Comparison of ENCODE assay signal across 9 cellular contexts in genomic region chr7:47483604-47484273, GRCh38.
DNase-seq lines count a peak whose midpoint lies in the region; ATAC-seq and TF ChIP-seq lines count a peak whose summit lies in the region.
"Had no signal": no experiment of that assay in that cellular context is flagged by ENCODE, and none has a peak within 500 bp of the region (broad histone marks: within the 10 kb centered on the region; RNA-seq: fewer than 3 reads in every experiment).

No MANE protein-coding gene starts in this region.

- H3K4me2 ChIP-seq in IMR-90 (ENCODE audit: low read depth, low read length), result no peak overlapping the region

- H2BK5ac ChIP-seq in IMR-90 (ENCODE audit: low read depth, low read length, poor library complexity, severe bottlenecking), result no peak overlapping the region

- DNase-seq in AG04450 (ENCODE audit: low read depth, low spot score) (no peak), IMR-90 (peak; percentile 38), ascending aorta (ENCODE audit: low spot score in 2 of 2) (no peak), lower lobe of right lung (no peak), NCI-H345 treated with DMSO at 0.1 percent for 48 hours (lab: John Stamatoyannopoulos, UW; ENCODE audit: unreplicated experiment) (no peak), GOT3 (lab: John Stamatoyannopoulos, UW) (no peak)
- DNase-seq in activated CD4-positive, alpha-beta memory T cell treated with anti-CD3 and anti-CD28 coated beads for 36 hours, result no peak
- DNase-seq: activated CD8-positive, alpha-beta T cell treated with anti-CD3 and anti-CD28 coated beads, Interleukin-2, amount 10 ng/mL, durations not matched to agents 7 days and 5 days had no signal

- 83% methylated on average over 3 of the region's 16 CpGs; no CpG with 5 or more reads in 1 of the 2 experiments for WGBS in IMR-90 (ENCODE audit: extremely low coverage in 2 of 2, insufficient read length in 1 of 2), 2 experiments

- H2AFZ ChIP-seq in IMR-90 (replicated peaks; ENCODE audit: low read length, poor library complexity), result no peak overlapping the region

- peak overlapping the region; percentile 87 for H4K91ac ChIP-seq in IMR-90 (ENCODE audit: insufficient read depth, low read depth, low read length)

- H3K14ac ChIP-seq in IMR-90 (replicated peaks; ENCODE audit: low read depth, low read length), result peak overlapping the region; percentile 29

- H3K4me3 ChIP-seq in AG04450 (ENCODE audit: low read depth, low read length) (no peak overlapping the region), IMR-90 (ENCODE audit: insufficient read depth, low read depth, low read length) (no peak overlapping the region), ascending aorta (no peak overlapping the region), lower lobe of right lung (no peak overlapping the region)

- H3K23ac ChIP-seq in IMR-90 (ENCODE audit: low read depth, low read length), result peak overlapping the region; percentile 28; the same call in 1 of the 2 replicates

- in situ Hi-C loops in IMR-90 (cut with MboI; ENCODE audit: low sequenced_read_pairs), result no loop called here

- H4K5ac ChIP-seq in IMR-90 (ENCODE audit: low read depth, low read length), result peak overlapping the region; percentile 6; the same call in 1 of the 2 replicates

- no peak overlapping the region for H2AK9ac ChIP-seq in IMR-90 (replicated peaks; ENCODE audit: low read depth, low read length, poor library complexity)

- no TSS peak for BruUV-seq in IMR-90 (replicated peaks; lab: Mats Ljungman, UMichigan)

- intact Hi-C loops in IMR-90 (cut with micrococcal nuclease) (loop anchor here (1.0 to 2.0 kb wide), 2 partner anchors 17 to 54 kb away; no protein-coding TSS in a partner anchor), ascending aorta (cut with DNase I) (loop anchor here (2.0 to 5.0 kb wide), 3 partner anchors 23 to 334 kb away; partner anchors contain the start of gene TNS3), lower lobe of right lung (cut with DNase I) (no loop called here)
- intact Hi-C loops in activated CD4-positive, alpha-beta memory T cell treated with anti-CD3 and anti-CD28 coated beads for 36 hours (cut with micrococcal nuclease), result no loop called here

- POLR2A ChIA-PET in AG04450 (lab: Yijun Ruan, JAX), result interaction anchor here (0.7 to 3.1 kb wide), 6 partner anchors 9 to 330 kb away, joined by 3 to 39 read pairs (median 6); no protein-coding TSS in a partner anchor
- POLR2A ChIA-PET in IMR-90 (lab: Charles Lee; ENCODE audit: unreplicated experiment), result no interaction called here
- POLR2A ChIA-PET in activated CD4-positive, alpha-beta memory T cell treated with anti-CD3 and anti-CD28 coated beads for 36 hours (lab: Charles Lee), result no interaction called here

- no peaks in the 10 kb centered on the region for H3K36me3 Mint-ChIP-seq in activated CD4-positive, alpha-beta memory T cell treated with anti-CD3 and anti-CD28 coated beads for 36 hours

- H3K9me3 ChIP-seq in AG04450 (ENCODE audit: control insufficient read depth, insufficient read depth, low read length), result no peaks in the 10 kb centered on the region
- no peaks in the 10 kb centered on the region for H3K9me3 ChIP-seq in IMR-90 (ENCODE audit: control insufficient read depth, insufficient read depth, low read length)
- H3K9me3 ChIP-seq in ascending aorta, result no peaks in the 10 kb centered on the region
- H3K9me3 ChIP-seq in lower lobe of right lung, result no peaks in the 10 kb centered on the region

- no peak overlapping the region for H3K27ac Mint-ChIP-seq in activated CD4-positive, alpha-beta memory T cell treated with anti-CD3 and anti-CD28 coated beads for 36 hours
- H3K27ac Mint-ChIP-seq: activated CD8-positive, alpha-beta T cell treated with anti-CD3 and anti-CD28 coated beads, Interleukin-2, amount 10 ng/mL, durations not matched to agents 7 days and 5 days had no signal

- H4K20me1 ChIP-seq in IMR-90 (ENCODE audit: insufficient read depth, low read length), result peaks cover 54% of the 10 kb centered on the region

- dilution Hi-C loops in IMR-90 (cut with HindIII; ENCODE audit: low sequenced_read_pairs, unreplicated experiment), result no loop called here

- TF ChIP-seq CTCF in AG04450 (IDR thresholded peaks at IDR 0.05; ENCODE audit: low read depth, low read length) (peak; percentile 24; the same call in 1 of the 2 replicates), IMR-90 (conservative IDR thresholded peaks at IDR 0.05; ENCODE audit: low read depth, low read length) (peak; percentile 33; the same call in 1 of the 2 replicates), ascending aorta (IDR thresholded peaks at IDR 0.05) (peak in 2 of 3 experiments; percentile 28 to 44), lower lobe of right lung (IDR thresholded peaks at IDR 0.05) (peak; percentile 16)

- CTCF ChIA-PET in AG04450 (lab: Charles Lee) (interaction anchor here (1.1 kb wide), 1 partner anchor 336 kb away, joined by 5 read pairs; no protein-coding TSS in a partner anchor), IMR-90 (lab: Yijun Ruan, JAX) (no interaction called here)
- CTCF ChIA-PET in activated CD4-positive, alpha-beta memory T cell treated with anti-CD3 and anti-CD28 coated beads for 36 hours (lab: Charles Lee), result no interaction called here

- peak overlapping the region; percentile 86 for H2BK120ac ChIP-seq in IMR-90 (ENCODE audit: low read depth, low read length)

- peaks cover 7% of the 10 kb centered on the region for H3K4me1 Mint-ChIP-seq in activated CD4-positive, alpha-beta memory T cell treated with anti-CD3 and anti-CD28 coated beads for 36 hours (ENCODE audit: low read depth)

- peak overlapping the region; percentile 57 for H3K27ac ChIP-seq in AG04450 (ENCODE audit: low read depth, low read length)
- H3K27ac ChIP-seq in IMR-90 (ENCODE audit: insufficient read depth, low read length), result no peak overlapping the region
- H3K27ac ChIP-seq in ascending aorta, result peak overlapping the region; percentile 35 to 49
- H3K27ac ChIP-seq in lower lobe of right lung, result no peak overlapping the region

- peaks cover 52% of the 10 kb centered on the region for H3K4me1 ChIP-seq in IMR-90 (ENCODE audit: control insufficient read depth, insufficient read depth, low read length)
- H3K4me1 ChIP-seq in ascending aorta, result peaks cover 19 to 58% of the 10 kb centered on the region in 2 donors
- H3K4me1 ChIP-seq in lower lobe of right lung, result peaks cover 67% of the 10 kb centered on the region

- H3K18ac ChIP-seq in IMR-90 (ENCODE audit: low read depth, low read length), result 0 out of 2 replicates have a peak overlapping the region, but pooled peaks have one; percentile 9

- no peak for ATAC-seq in IMR-90 (ENCODE audit: low read depth)
- no peak for ATAC-seq in lower lobe of right lung
- ATAC-seq in GM19452 (IDR thresholded peaks at IDR 0.05; ENCODE audit: unreplicated experiment), result no peak
- ATAC-seq: activated CD8-positive, alpha-beta T cell treated with anti-CD3 and anti-CD28 coated beads, Interleukin-2, amount 10 ng/mL, durations not matched to agents 7 days and 5 days had no signal

- H2AK5ac ChIP-seq in IMR-90 (ENCODE audit: low read depth, low read length), result peak overlapping the region; percentile 91

- H3K9me3 Mint-ChIP-seq in activated CD4-positive, alpha-beta memory T cell treated with anti-CD3 and anti-CD28 coated beads for 36 hours, result no peaks in the 10 kb centered on the region

- H3K9ac ChIP-seq in IMR-90 (ENCODE audit: low read depth, low read length), result no peak overlapping the region

- peaks cover 50% of the 10 kb centered on the region for H3K9me1 ChIP-seq in IMR-90 (ENCODE audit: insufficient read depth, low read length)

- H3K36me3 ChIP-seq in IMR-90 (ENCODE audit: control insufficient read depth, insufficient read depth, low read length), result peaks cover 4% of the 10 kb centered on the region; the same call in 1 of the 2 replicates
- H3K36me3 ChIP-seq in ascending aorta, result no peaks in the 10 kb centered on the region
- no peaks in the 10 kb centered on the region for H3K36me3 ChIP-seq in lower lobe of right lung

- no peaks in the 10 kb centered on the region for H3K27me3 ChIP-seq in AG04450 (ENCODE audit: control insufficient read depth, insufficient read depth, low read length)
- H3K27me3 ChIP-seq in IMR-90 (ENCODE audit: control insufficient read depth, insufficient read depth, low read length), result no peaks in the 10 kb centered on the region
- H3K27me3 ChIP-seq in ascending aorta, result no peaks in the 10 kb centered on the region
- no peaks in the 10 kb centered on the region for H3K27me3 ChIP-seq in lower lobe of right lung (ENCODE audit: low read depth)

- peak overlapping the region; percentile 1; the same call in 2 of the 3 replicates for H2BK15ac ChIP-seq in IMR-90 (ENCODE audit: low read depth, low read length)

- peaks cover 55 to 83% of the 10 kb centered on the region in 2 experiments for H3K79me1 ChIP-seq in IMR-90 (ENCODE audit: low read depth in 1 of 2, low read length in 2 of 2)

- no peak overlapping the region for H3K56ac ChIP-seq in IMR-90 (ENCODE audit: extremely low read depth, insufficient read depth, low read length)

- peak overlapping the region; percentile 86 for H3K4ac ChIP-seq in IMR-90 (ENCODE audit: low read depth, low read length)

- TF ChIP-seq RAD21 in IMR-90 (IDR thresholded peaks at IDR 0.05; ENCODE audit: low read length), result peak; percentile 53

- H2BK20ac ChIP-seq in IMR-90 (ENCODE audit: low read depth, low read length), result peak overlapping the region; percentile 83

- H3K4me3 Mint-ChIP-seq in activated CD4-positive, alpha-beta memory T cell treated with anti-CD3 and anti-CD28 coated beads for 36 hours, result no peak overlapping the region
- H3K4me3 Mint-ChIP-seq: activated CD8-positive, alpha-beta T cell treated with anti-CD3 and anti-CD28 coated beads, Interleukin-2, amount 10 ng/mL, durations not matched to agents 7 days and 5 days had no signal

- H3K27me3 Mint-ChIP-seq in activated CD4-positive, alpha-beta memory T cell treated with anti-CD3 and anti-CD28 coated beads for 36 hours, result no peaks in the 10 kb centered on the region

- no peak for TF ChIP-seq POLR2A in IMR-90 (IDR thresholded peaks at IDR 0.05; ENCODE audit: low read depth, low read length)

- peak overlapping the region in 1 of 2 experiments; percentile 65; a peak in 2 of 4 replicates for H4K8ac ChIP-seq in IMR-90 (ENCODE audit: low read depth in 2 of 2, low read length in 2 of 2)

TF ChIP-seq in IMR-90, 13 proteins besides CTCF, POLR2A, EP300 and RAD21:
- TF ChIP-seq NFE2L2 (IDR thresholded peaks at IDR 0.05; ENCODE audit: low read depth, low read length), result no peak
TF ChIP-seq in IMR-90: peak in this region for 0.

Comparison
In these comparisons a context has a peak if more than half of its experiments do, and no peak if none do; other contexts are left out.
1. H3K27ac ChIP-seq: peak in AG04450 (single experiment) and ascending aorta (2 of 2); none in IMR-90 (single experiment) and lower lobe of right lung (single experiment).
2. intact Hi-C loops: an anchor here in IMR-90 (1.0 to 2.0 kb wide) and ascending aorta (2.0 to 5.0 kb wide); none called in lower lobe of right lung and activated CD4-positive, alpha-beta memory T cell treated with anti-CD3 and anti-CD28 coated beads for 36 hours.
3. Peak in every context shown above with its lines, with median percentiles within 50 percentile points of each other: CTCF ChIP-seq.